ENCODE assay signal across 8 cellular contexts in genomic region chr1:155000725-155001437, GRCh38. TPM values are rescaled to one million over a fixed set of nuclear protein-coding genes. Genes with fewer than 3 reads are reported as not detected.
DNase-seq lines count a peak whose midpoint lies in the region; ATAC-seq and FAIRE-seq lines count a peak whose summit lies in the region.

No MANE protein-coding gene starts in this region.

- H2AFZ ChIP-seq in mesenchymal stem cell (ENCODE audit: low read depth, low read length), result no peak overlapping the region

- H3K36me3 Mint-ChIP-seq in effector memory CD8-positive, alpha-beta T cell (ENCODE audit: insufficient read depth), result peaks cover 21% of the 10 kb centered on the region

- peak overlapping the region in 1 of 2 experiments; percentile 68 for H3K14ac ChIP-seq in mesenchymal stem cell (ENCODE audit: low read length in 2 of 2)

- peak overlapping the region; percentile 91 to 98 for H3K18ac ChIP-seq in mesenchymal stem cell (ENCODE audit: low read depth in 1 of 2, low read length in 2 of 2)

- FAIRE-seq in HTR-8/SVneo (lab: Jason Lieb, UNC), result no peak

- H2BK5ac ChIP-seq in mesenchymal stem cell (ENCODE audit: low read depth, low read length, poor library complexity, severe bottlenecking), result peak overlapping the region; percentile 84

- H3K4me3 ChIP-seq in NT2/D1 (ENCODE audit: insufficient read length, low read depth) (peak overlapping the region; percentile 71), mesenchymal stem cell (ENCODE audit: insufficient read depth in 1 of 2, low read depth in 1 of 2, low read length in 2 of 2) (peak overlapping the region; percentile 74 to 87)

- H3K27me3 ChIP-seq in NT2/D1 (ENCODE audit: insufficient read depth, insufficient read length), result no peaks in the 10 kb centered on the region
- no peaks in the 10 kb centered on the region for H3K27me3 ChIP-seq in mesenchymal stem cell (ENCODE audit: control insufficient read depth in 1 of 2, insufficient read depth in 1 of 2, low read length in 2 of 2)

- peaks cover 16% of the 10 kb centered on the region for H3K4me1 ChIP-seq in NT2/D1 (ENCODE audit: insufficient read depth, insufficient read length)
- H3K4me1 ChIP-seq in mesenchymal stem cell (ENCODE audit: control insufficient read depth, insufficient read depth, low read depth, low read length), result peaks cover 35% of the 10 kb centered on the region

- no peaks in the 10 kb centered on the region for H3K9me3 ChIP-seq in NT2/D1 (ENCODE audit: insufficient read depth, low read length)
- no peaks in the 10 kb centered on the region for H3K9me3 ChIP-seq in mesenchymal stem cell (ENCODE audit: control insufficient read depth, low read length)

- peak overlapping the region; percentile 23 for H2BK120ac ChIP-seq in mesenchymal stem cell (ENCODE audit: low read depth, low read length)

- peak overlapping the region; percentile 97 for H3K27ac ChIP-seq in mesenchymal stem cell (ENCODE audit: low read length, poor library complexity, severe bottlenecking)

- H4K91ac ChIP-seq in mesenchymal stem cell (ENCODE audit: low read length), result peak overlapping the region; percentile 95

- peak overlapping the region; percentile 19 to 94 for H2BK12ac ChIP-seq in mesenchymal stem cell (ENCODE audit: low read length in 2 of 2)

- peak overlapping the region; percentile 97 for H3K9ac ChIP-seq in NT2/D1 (ENCODE audit: insufficient read length, low read depth)
- peak overlapping the region; percentile 88 for H3K9ac ChIP-seq in mesenchymal stem cell (ENCODE audit: low read length)

- H3K4ac ChIP-seq in mesenchymal stem cell (ENCODE audit: low read depth in 1 of 2, low read length in 2 of 2), result peak overlapping the region; percentile 89 to 91

- peak; percentile 47 for ATAC-seq in GM19452 (IDR thresholded peaks at IDR 0.05; ENCODE audit: unreplicated experiment)
- peak; percentile 32 for ATAC-seq in effector memory CD8-positive, alpha-beta T cell (replicated peaks)

- no peaks in the 10 kb centered on the region for H3K36me3 ChIP-seq in NT2/D1 (ENCODE audit: insufficient read depth, insufficient read length, low read length)
- H3K36me3 ChIP-seq in mesenchymal stem cell (ENCODE audit: control insufficient read depth in 1 of 2, insufficient read depth in 2 of 2, low read depth in 1 of 2, low read length in 2 of 2), result peaks cover 0 to 4% of the 10 kb centered on the region in 2 experiments

- peaks cover 29 to 42% of the 10 kb centered on the region in 2 donors for H3K4me1 Mint-ChIP-seq in effector memory CD8-positive, alpha-beta T cell (ENCODE audit: low read depth in 2 of 2)

- WGBS in mesenchymal stem cell, result 0% methylated on average over 26 of the region's 44 CpGs

- no peaks in the 10 kb centered on the region for H3K9me3 Mint-ChIP-seq in effector memory CD8-positive, alpha-beta T cell

- H4K8ac ChIP-seq in mesenchymal stem cell (ENCODE audit: low read length), result peak overlapping the region; percentile 94

- peak overlapping the region; percentile 53 for H2AK5ac ChIP-seq in mesenchymal stem cell (ENCODE audit: low read length, severe bottlenecking)

- H3K23ac ChIP-seq in mesenchymal stem cell (ENCODE audit: low read length in 2 of 2), result peak overlapping the region in 1 of 2 experiments; percentile 36

- H3K4me3 Mint-ChIP-seq in effector memory CD8-positive, alpha-beta T cell, result peak overlapping the region; percentile 96 to 97

- no peaks in the 10 kb centered on the region for H3K27me3 Mint-ChIP-seq in effector memory CD8-positive, alpha-beta T cell

- H3K4me2 ChIP-seq in mesenchymal stem cell (ENCODE audit: low read length, poor library complexity, severe bottlenecking), result peak overlapping the region; percentile 93

- H2BK15ac ChIP-seq in mesenchymal stem cell (ENCODE audit: low read depth, poor library complexity, severe bottlenecking), result peak overlapping the region; percentile 92

- peak overlapping the region; percentile 86 to 88 for H3K27ac Mint-ChIP-seq in effector memory CD8-positive, alpha-beta T cell

- H3K79me1 ChIP-seq in mesenchymal stem cell (replicated peaks; ENCODE audit: low read length, poor library complexity, severe bottlenecking), result peaks cover 8% of the 10 kb centered on the region

- DNase-seq in CD1c-positive myeloid dendritic cell (ENCODE audit: extremely low spot score) (peak; percentile 72), HTR-8/SVneo (ENCODE audit: insufficient read length, low spot score) (peak; percentile 78), NT2/D1 (ENCODE audit: low read depth, low spot score) (peak; percentile 98), mesenchymal stem cell (peak; percentile 94)
- DNase-seq in activated CD8-positive, alpha-beta memory T cell treated with anti-CD3 and anti-CD28 coated beads, Interleukin-2, amount 50 U/mL, for 1 hour (ENCODE audit: extremely low read depth), result peak; percentile 49
- peak; percentile 61 to 67 (median 63) for DNase-seq in effector memory CD8-positive, alpha-beta T cell
- peak; percentile 57 for DNase-seq in stimulated activated CD8-positive, alpha-beta memory T cell treated with anti-CD3 and anti-CD28 coated beads, Interleukin-12 subunit alpha, Interleukin-12 subunit beta, amount 100 ng/mL, for 24 hours (ENCODE audit: extremely low read depth)

RNA-seq across cellular contexts. Expression of gene ZBTB7B, which starts 1.7 kb away (rescaled TPM):
- polyA plus RNA-seq in mesenchymal stem cell (2013, experiment 1 of 2), result 18.3 TPM
- 18.3 TPM for polyA plus RNA-seq in mesenchymal stem cell (2013, experiment 2 of 2)

RNA-seq across cellular contexts. Expression of gene LENEP, which starts 7.5 kb away (rescaled TPM):
- not detected for polyA plus RNA-seq in mesenchymal stem cell (2013, experiment 1 of 2)
- polyA plus RNA-seq in mesenchymal stem cell (2013, experiment 2 of 2), result not detected

RNA-seq across cellular contexts. Expression of gene FLAD1, which starts 17.7 kb away (rescaled TPM):
- 26.7 TPM for polyA plus RNA-seq in mesenchymal stem cell (2013, experiment 1 of 2)
- polyA plus RNA-seq in mesenchymal stem cell (2013, experiment 2 of 2), result 26.3 TPM

RNA-seq across cellular contexts. Expression of gene CKS1B, which starts 26.4 kb away (rescaled TPM):
- polyA plus RNA-seq in mesenchymal stem cell (2013, experiment 1 of 2), result 48.2 TPM
- polyA plus RNA-seq in mesenchymal stem cell (2013, experiment 2 of 2), result 48.8 TPM

RNA-seq across cellular contexts. Expression of gene SHC1, which starts 30.3 kb away (rescaled TPM):
- 352 TPM for polyA plus RNA-seq in mesenchymal stem cell (2013, experiment 1 of 2)
- 344 TPM for polyA plus RNA-seq in mesenchymal stem cell (2013, experiment 2 of 2)

Comparison
In these comparisons a context has a peak if more than half of its experiments do, and no peak if none do; other contexts are left out.
1. Peak in every context shown above with its lines: DNase-seq, ATAC-seq, H3K4me3 ChIP-seq and H3K27ac ChIP-seq.